In the genomic region with DNA sequence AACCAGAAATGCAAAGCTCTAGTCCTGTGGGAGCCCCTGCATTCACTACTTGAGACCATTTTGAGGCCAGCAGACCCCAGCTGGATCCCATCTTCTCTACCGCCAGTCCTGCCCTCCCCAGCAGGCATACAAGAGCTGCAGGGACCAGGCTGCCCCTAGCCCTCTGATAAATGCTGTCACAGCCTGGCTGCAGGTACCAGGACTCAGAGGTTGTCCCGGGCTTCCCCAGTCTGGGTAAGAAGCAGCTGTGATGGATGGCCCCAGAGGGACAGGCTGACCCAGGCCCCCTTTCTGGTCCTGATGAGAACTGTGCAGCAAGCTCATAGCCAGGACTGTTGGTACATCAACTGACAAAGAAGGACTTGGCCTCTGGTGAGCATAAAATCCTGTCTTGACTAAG, we compare ENCODE assay signal across 15 cellular contexts.
DNase-seq lines count a peak whose midpoint lies in the region; ATAC-seq, FAIRE-seq and TF ChIP-seq lines count a peak whose summit lies in the region.
"Had no signal": no experiment of that assay in that cellular context is flagged by ENCODE, and none has a peak within 500 bp of the region (broad histone marks: within the 10 kb centered on the region; RNA-seq: fewer than 3 reads in every experiment).

No MANE protein-coding gene starts in this region.

- intact Hi-C loops in cardiac septum (cut with DNase I) (no loop called here), left cardiac atrium (cut with DNase I) (no loop called here)

- H3K27ac Mint-ChIP-seq in astrocyte (ENCODE audit: unreplicated experiment), result peak overlapping the region; percentile 48

- no peak overlapping the region for H3K27ac ChIP-seq in astrocyte (ENCODE audit: low read depth, low read length)
- H3K27ac ChIP-seq in mesendoderm (ENCODE audit: low read depth, low read length), result no peak overlapping the region
- H3K27ac ChIP-seq: 22Rv1 had no signal

- peaks cover 18% of the 10 kb centered on the region for H3K4me1 ChIP-seq in astrocyte (ENCODE audit: insufficient read depth, low read length)
- peaks cover 18% of the 10 kb centered on the region for H3K4me1 ChIP-seq in mesendoderm (ENCODE audit: control insufficient read depth, low read depth, low read length)

- no peak overlapping the region for H2BK120ac ChIP-seq in mesendoderm (ENCODE audit: low read depth, low read length)

- no peak overlapping the region for H3K18ac ChIP-seq in mesendoderm (ENCODE audit: low read length)

- H3K27me3 ChIP-seq in astrocyte (ENCODE audit: insufficient read depth, low read length) (no peaks in the 10 kb centered on the region), mesendoderm (ENCODE audit: insufficient read depth, low read length, poor library complexity) (no peaks in the 10 kb centered on the region)

- peak; percentile 61 for DNase-seq in cardiac septum (ENCODE audit: low spot score)
- no peak for DNase-seq in left cardiac atrium
- no peak for DNase-seq in astrocyte (ENCODE audit: low read depth)
- DNase-seq in mesendoderm, result no peak
- no peak for DNase-seq in NCI-H1436 (lab: John Stamatoyannopoulos, UW)
- no peak for DNase-seq in NCI-H1092 treated with DMSO at 0.1 percent for 48 hours (lab: John Stamatoyannopoulos, UW)
- no peak for DNase-seq in NCI-H524 (lab: John Stamatoyannopoulos, UW)
- DNase-seq: Calu3; CD4-positive, CD25-positive, alpha-beta regulatory T cell; DMS 273 treated with DMSO at 0.1 percent for 48 hours had no signal

- peaks cover 26% of the 10 kb centered on the region for H3K4me1 Mint-ChIP-seq in astrocyte (ENCODE audit: low read depth, unreplicated experiment)
- H3K4me1 Mint-ChIP-seq: CD4-positive, CD25-positive, alpha-beta regulatory T cell had no signal

- H3K9me3 ChIP-seq in astrocyte (ENCODE audit: insufficient read depth, low read depth, low read length), result no peaks in the 10 kb centered on the region

- H2AK5ac ChIP-seq in mesendoderm (ENCODE audit: low read length), result no peak overlapping the region

- H3K27me3 Mint-ChIP-seq in astrocyte (ENCODE audit: low read depth, unreplicated experiment), result peaks cover 7% of the 10 kb centered on the region
- H3K27me3 Mint-ChIP-seq: CD4-positive, CD25-positive, alpha-beta regulatory T cell had no signal

- no peaks in the 10 kb centered on the region for H3K36me3 Mint-ChIP-seq in astrocyte (ENCODE audit: low read depth, unreplicated experiment)
- H3K36me3 Mint-ChIP-seq: CD4-positive, CD25-positive, alpha-beta regulatory T cell had no signal

- H3K4me2 ChIP-seq in astrocyte (ENCODE audit: low read length), result peak overlapping the region; percentile 44
- H3K4me2 ChIP-seq in mesendoderm (ENCODE audit: low read length), result no peak overlapping the region

- H2BK15ac ChIP-seq in mesendoderm (replicated peaks; ENCODE audit: low read depth), result no peak overlapping the region

- no peak overlapping the region for H3K4me3 ChIP-seq in astrocyte (ENCODE audit: insufficient read depth, low read depth, low read length)
- H3K4me3 ChIP-seq in mesendoderm (ENCODE audit: low read length), result no peak overlapping the region

- WGBS in mesendoderm (ENCODE audit: extremely low coverage, insufficient coverage, low lambda C conversion rate), result no CpG with 5 or more reads among the region's 2 CpGs

- H2BK5ac ChIP-seq in mesendoderm (ENCODE audit: low read length), result no peak overlapping the region

- no peaks in the 10 kb centered on the region for H3K9me3 Mint-ChIP-seq in astrocyte (ENCODE audit: unreplicated experiment)

- no peak for TF ChIP-seq CTCF in astrocyte (IDR thresholded peaks at IDR 0.05; ENCODE audit: insufficient read depth, low read depth, low read length)

- H3K4me3 Mint-ChIP-seq in astrocyte (ENCODE audit: unreplicated experiment), result no peak overlapping the region
- H3K4me3 Mint-ChIP-seq: CD4-positive, CD25-positive, alpha-beta regulatory T cell had no signal

- FAIRE-seq in astrocyte (lab: Jason Lieb, UNC), result no peak
- FAIRE-seq: HepG2, HTR-8/SVneo had no signal

- H3K9ac ChIP-seq in astrocyte (ENCODE audit: low read length) (no peak overlapping the region), mesendoderm (ENCODE audit: low read length) (no peak overlapping the region)

- H3K23ac ChIP-seq in mesendoderm (ENCODE audit: low read length), result no peak overlapping the region

- H3K79me1 ChIP-seq in mesendoderm (ENCODE audit: low read length), result no peaks in the 10 kb centered on the region

- H4K20me1 ChIP-seq in astrocyte (ENCODE audit: insufficient read depth, low read length), result no peaks in the 10 kb centered on the region

- H2AFZ ChIP-seq in astrocyte (ENCODE audit: low read depth, low read length), result no peak overlapping the region

- H4K5ac ChIP-seq in mesendoderm (ENCODE audit: low read length), result no peak overlapping the region

- H3K79me2 ChIP-seq in astrocyte (ENCODE audit: insufficient read depth, low read length), result no peaks in the 10 kb centered on the region
- no peaks in the 10 kb centered on the region for H3K79me2 ChIP-seq in mesendoderm (ENCODE audit: control insufficient read depth, insufficient read depth, low read length)

- H3K36me3 ChIP-seq in astrocyte (ENCODE audit: insufficient read depth, low read length) (no peaks in the 10 kb centered on the region), mesendoderm (ENCODE audit: control insufficient read depth, insufficient read depth, low read length) (no peaks in the 10 kb centered on the region)

- H3K4ac ChIP-seq in mesendoderm (ENCODE audit: low read depth, low read length), result peak overlapping the region; percentile 70

- no peak for ATAC-seq in left cardiac atrium
- no peak for ATAC-seq in GM18517 (IDR thresholded peaks at IDR 0.05; ENCODE audit: unreplicated experiment)
- ATAC-seq: HCT116, HepG2 had no signal

- H3K56ac ChIP-seq in mesendoderm (ENCODE audit: low read length), result peak overlapping the region; percentile 18

- no peak overlapping the region for H4K8ac ChIP-seq in mesendoderm (ENCODE audit: low read depth, low read length)
